Comparison of ENCODE assay signal across 1 cellular context in the genomic region with DNA sequence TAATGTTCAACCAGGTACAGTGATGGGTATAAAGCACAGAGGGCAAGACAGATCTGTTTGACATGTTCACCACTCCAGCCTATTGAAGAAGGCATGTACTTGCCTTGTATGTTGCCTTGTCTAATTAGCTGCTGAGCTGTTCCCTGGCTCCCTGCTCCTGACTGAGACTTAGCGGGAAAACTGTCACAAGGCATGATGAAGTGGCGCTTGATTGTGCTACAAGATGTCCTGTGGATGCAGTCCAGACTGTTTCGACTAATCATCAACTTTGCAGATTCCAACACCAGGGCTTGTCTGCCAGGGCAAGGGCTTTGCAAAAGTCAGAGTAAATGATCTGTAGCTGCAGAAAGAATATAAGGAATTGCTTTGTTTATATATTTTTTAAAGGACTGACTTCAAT.
TF ChIP-seq lines count a peak whose summit lies in the region.

No MANE protein-coding gene starts in this region.

TF ChIP-seq in GM23338, 12 proteins besides CTCF, POLR2A, EP300 and RAD21 (continued from another document):
- TF ChIP-seq, protein P1, sequence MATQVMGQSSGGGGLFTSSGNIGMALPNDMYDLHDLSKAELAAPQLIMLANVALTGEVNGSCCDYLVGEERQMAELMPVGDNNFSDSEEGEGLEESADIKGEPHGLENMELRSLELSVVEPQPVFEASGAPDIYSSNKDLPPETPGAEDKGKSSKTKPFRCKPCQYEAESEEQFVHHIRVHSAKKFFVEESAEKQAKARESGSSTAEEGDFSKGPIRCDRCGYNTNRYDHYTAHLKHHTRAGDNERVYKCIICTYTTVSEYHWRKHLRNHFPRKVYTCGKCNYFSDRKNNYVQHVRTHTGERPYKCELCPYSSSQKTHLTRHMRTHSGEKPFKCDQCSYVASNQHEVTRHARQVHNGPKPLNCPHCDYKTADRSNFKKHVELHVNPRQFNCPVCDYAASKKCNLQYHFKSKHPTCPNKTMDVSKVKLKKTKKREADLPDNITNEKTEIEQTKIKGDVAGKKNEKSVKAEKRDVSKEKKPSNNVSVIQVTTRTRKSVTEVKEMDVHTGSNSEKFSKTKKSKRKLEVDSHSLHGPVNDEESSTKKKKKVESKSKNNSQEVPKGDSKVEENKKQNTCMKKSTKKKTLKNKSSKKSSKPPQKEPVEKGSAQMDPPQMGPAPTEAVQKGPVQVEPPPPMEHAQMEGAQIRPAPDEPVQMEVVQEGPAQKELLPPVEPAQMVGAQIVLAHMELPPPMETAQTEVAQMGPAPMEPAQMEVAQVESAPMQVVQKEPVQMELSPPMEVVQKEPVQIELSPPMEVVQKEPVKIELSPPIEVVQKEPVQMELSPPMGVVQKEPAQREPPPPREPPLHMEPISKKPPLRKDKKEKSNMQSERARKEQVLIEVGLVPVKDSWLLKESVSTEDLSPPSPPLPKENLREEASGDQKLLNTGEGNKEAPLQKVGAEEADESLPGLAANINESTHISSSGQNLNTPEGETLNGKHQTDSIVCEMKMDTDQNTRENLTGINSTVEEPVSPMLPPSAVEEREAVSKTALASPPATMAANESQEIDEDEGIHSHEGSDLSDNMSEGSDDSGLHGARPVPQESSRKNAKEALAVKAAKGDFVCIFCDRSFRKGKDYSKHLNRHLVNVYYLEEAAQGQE (IDR thresholded peaks at IDR 0.05; ENCODE audit: unreplicated experiment): no peak
- TF ChIP-seq EZH2 (IDR thresholded peaks at IDR 0.05; ENCODE audit: low read depth, unreplicated experiment) (no peak), POLR2AphosphoS5 (IDR thresholded peaks at IDR 0.05; ENCODE audit: low read depth) (no peak)
- TF ChIP-seq, protein P2, sequence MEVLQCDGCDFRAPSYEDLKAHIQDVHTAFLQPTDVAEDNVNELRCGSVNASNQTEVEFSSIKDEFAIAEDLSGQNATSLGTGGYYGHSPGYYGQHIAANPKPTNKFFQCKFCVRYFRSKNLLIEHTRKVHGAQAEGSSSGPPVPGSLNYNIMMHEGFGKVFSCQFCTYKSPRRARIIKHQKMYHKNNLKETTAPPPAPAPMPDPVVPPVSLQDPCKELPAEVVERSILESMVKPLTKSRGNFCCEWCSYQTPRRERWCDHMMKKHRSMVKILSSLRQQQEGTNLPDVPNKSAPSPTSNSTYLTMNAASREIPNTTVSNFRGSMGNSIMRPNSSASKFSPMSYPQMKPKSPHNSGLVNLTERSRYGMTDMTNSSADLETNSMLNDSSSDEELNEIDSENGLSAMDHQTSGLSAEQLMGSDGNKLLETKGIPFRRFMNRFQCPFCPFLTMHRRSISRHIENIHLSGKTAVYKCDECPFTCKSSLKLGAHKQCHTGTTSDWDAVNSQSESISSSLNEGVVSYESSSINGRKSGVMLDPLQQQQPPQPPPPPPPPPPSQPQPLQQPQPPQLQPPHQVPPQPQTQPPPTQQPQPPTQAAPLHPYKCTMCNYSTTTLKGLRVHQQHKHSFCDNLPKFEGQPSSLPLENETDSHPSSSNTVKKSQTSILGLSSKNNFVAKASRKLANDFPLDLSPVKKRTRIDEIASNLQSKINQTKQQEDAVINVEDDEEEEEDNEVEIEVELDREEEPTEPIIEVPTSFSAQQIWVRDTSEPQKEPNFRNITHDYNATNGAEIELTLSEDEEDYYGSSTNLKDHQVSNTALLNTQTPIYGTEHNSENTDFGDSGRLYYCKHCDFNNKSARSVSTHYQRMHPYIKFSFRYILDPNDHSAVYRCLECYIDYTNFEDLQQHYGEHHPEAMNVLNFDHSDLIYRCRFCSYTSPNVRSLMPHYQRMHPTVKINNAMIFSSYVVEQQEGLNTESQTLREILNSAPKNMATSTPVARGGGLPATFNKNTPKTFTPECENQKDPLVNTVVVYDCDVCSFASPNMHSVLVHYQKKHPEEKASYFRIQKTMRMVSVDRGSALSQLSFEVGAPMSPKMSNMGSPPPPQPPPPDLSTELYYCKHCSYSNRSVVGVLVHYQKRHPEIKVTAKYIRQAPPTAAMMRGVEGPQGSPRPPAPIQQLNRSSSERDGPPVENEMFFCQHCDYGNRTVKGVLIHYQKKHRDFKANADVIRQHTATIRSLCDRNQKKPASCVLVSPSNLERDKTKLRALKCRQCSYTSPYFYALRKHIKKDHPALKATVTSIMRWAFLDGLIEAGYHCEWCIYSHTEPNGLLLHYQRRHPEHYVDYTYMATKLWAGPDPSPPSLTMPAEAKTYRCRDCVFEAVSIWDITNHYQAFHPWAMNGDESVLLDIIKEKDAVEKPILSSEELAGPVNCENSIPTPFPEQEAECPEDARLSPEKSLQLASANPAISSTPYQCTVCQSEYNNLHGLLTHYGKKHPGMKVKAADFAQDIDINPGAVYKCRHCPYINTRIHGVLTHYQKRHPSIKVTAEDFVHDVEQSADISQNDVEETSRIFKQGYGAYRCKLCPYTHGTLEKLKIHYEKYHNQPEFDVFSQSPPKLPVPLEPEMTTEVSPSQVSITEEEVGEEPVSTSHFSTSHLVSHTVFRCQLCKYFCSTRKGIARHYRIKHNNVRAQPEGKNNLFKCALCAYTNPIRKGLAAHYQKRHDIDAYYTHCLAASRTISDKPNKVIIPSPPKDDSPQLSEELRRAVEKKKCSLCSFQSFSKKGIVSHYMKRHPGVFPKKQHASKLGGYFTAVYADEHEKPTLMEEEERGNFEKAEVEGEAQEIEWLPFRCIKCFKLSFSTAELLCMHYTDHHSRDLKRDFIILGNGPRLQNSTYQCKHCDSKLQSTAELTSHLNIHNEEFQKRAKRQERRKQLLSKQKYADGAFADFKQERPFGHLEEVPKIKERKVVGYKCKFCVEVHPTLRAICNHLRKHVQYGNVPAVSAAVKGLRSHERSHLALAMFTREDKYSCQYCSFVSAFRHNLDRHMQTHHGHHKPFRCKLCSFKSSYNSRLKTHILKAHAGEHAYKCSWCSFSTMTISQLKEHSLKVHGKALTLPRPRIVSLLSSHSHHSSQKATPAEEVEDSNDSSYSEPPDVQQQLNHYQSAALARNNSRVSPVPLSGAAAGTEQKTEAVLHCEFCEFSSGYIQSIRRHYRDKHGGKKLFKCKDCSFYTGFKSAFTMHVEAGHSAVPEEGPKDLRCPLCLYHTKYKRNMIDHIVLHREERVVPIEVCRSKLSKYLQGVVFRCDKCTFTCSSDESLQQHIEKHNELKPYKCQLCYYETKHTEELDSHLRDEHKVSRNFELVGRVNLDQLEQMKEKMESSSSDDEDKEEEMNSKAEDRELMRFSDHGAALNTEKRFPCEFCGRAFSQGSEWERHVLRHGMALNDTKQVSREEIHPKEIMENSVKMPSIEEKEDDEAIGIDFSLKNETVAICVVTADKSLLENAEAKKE (CRISPR knock-in tag; IDR thresholded peaks at IDR 0.05): no peak
